In the genomic region with DNA sequence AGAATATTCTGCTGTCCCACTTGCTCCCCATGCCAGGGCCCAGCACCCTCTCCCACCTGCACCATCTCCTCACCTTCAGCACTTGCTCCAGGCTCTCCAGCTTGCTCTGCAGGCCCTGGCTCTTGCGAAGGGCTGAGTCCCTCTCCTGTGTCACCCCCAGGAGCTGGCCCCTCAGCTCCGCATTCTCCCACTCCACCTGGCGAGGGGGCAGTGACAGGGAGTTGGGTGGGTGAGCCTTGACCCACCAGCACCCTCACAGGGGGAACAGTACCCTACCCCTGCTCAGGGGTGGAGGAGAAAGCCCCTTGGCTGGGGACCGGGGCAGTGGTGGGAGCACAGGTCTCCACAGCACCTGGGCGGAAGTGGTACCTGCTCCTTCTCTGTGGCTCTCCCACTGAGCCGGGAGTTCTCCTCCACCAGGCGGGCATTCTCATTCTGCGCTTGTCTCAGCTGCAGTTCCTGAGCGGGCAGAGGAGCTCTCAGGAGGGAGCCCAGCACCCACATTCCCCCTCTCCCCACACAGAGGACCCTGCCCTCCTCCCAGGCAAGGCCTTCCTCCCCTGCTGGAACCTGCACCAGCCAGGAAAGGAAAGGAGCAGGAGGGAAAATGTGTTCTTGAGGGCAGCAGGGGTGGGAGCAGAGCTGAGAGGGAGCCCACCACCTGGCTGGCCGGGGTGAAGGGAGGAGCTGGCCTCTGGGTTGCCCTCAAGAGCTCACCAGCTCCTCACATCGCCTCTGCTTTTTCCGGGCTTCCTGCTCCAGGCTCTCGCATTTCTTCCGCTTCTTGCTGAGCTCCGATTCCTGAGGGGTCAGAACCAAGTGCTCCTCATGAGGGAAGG, we compare ENCODE assay signal across 1 cellular context.
TF ChIP-seq lines count a peak whose summit lies in the region.

No MANE protein-coding gene starts in this region.

TF ChIP-seq in GM12878, 131 proteins besides CTCF, POLR2A, EP300 and RAD21:
- no peak for TF ChIP-seq YY1 (IDR thresholded peaks at IDR 0.05; ENCODE audit: low read depth, low read length)
- TF ChIP-seq TCF12 (IDR thresholded peaks at IDR 0.05; ENCODE audit: low read depth, low read length), result no peak
- no peak for TF ChIP-seq IRF4 (IDR thresholded peaks at IDR 0.05; ENCODE audit: low read depth, low read length)
- TF ChIP-seq DPF2 (IDR thresholded peaks at IDR 0.05), result no peak
- TF ChIP-seq BCL11A (IDR thresholded peaks at IDR 0.05; ENCODE audit: low read depth, low read length), result no peak
- TF ChIP-seq RUNX3 (IDR thresholded peaks at IDR 0.05; ENCODE audit: low read length), result no peak
- TF ChIP-seq TCF7 (IDR thresholded peaks at IDR 0.05; ENCODE audit: borderline replicate concordance), result no peak
- TF ChIP-seq SP1 (IDR thresholded peaks at IDR 0.05; ENCODE audit: low read depth, low read length), result no peak
- TF ChIP-seq CHD1 (IDR thresholded peaks at IDR 0.05; ENCODE audit: low read depth, low read length), result no peak
- TF ChIP-seq, protein P1, sequence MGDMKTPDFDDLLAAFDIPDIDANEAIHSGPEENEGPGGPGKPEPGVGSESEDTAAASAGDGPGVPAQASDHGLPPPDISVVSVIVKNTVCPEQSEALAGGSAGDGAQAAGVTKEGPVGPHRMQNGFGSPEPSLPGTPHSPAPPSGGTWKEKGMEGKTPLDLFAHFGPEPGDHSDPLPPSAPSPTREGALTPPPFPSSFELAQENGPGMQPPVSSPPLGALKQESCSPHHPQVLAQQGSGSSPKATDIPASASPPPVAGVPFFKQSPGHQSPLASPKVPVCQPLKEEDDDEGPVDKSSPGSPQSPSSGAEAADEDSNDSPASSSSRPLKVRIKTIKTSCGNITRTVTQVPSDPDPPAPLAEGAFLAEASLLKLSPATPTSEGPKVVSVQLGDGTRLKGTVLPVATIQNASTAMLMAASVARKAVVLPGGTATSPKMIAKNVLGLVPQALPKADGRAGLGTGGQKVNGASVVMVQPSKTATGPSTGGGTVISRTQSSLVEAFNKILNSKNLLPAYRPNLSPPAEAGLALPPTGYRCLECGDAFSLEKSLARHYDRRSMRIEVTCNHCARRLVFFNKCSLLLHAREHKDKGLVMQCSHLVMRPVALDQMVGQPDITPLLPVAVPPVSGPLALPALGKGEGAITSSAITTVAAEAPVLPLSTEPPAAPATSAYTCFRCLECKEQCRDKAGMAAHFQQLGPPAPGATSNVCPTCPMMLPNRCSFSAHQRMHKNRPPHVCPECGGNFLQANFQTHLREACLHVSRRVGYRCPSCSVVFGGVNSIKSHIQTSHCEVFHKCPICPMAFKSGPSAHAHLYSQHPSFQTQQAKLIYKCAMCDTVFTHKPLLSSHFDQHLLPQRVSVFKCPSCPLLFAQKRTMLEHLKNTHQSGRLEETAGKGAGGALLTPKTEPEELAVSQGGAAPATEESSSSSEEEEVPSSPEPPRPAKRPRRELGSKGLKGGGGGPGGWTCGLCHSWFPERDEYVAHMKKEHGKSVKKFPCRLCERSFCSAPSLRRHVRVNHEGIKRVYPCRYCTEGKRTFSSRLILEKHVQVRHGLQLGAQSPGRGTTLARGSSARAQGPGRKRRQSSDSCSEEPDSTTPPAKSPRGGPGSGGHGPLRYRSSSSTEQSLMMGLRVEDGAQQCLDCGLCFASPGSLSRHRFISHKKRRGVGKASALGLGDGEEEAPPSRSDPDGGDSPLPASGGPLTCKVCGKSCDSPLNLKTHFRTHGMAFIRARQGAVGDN (IDR thresholded peaks at IDR 0.05), result no peak
- no peak for TF ChIP-seq FOXK2 (IDR thresholded peaks at IDR 0.05)
- no peak for TF ChIP-seq SMAD5 (IDR thresholded peaks at IDR 0.05; ENCODE audit: low read depth)
